In the genomic region with DNA sequence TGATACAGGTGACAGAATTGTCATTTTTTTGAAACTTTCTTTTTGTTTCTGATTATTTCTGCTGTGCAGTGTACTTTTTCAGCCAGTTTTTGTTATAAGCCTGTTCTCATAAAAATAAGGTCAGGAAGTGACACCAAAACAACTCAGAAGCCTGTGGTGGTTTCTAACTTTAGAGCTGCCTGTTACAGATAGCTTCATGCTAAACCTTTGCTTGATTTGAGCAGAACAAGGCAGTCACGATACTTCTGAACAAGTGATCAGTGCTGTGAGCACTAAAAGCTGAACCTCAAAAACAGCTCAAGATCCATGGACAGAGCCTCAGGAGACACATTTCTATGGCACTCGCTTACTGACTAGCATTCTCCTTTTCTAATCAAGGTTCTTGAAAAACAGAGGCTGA, we compare ENCODE assay signal across 13 cellular contexts.
DNase-seq lines count a peak whose midpoint lies in the region; ATAC-seq lines count a peak whose summit lies in the region.
"Had no signal": no experiment of that assay in that cellular context is flagged by ENCODE, and none has a peak within 500 bp of the region (broad histone marks: within the 10 kb centered on the region; RNA-seq: fewer than 3 reads in every experiment).

No MANE protein-coding gene starts in this region.

- H3K9me3 Mint-ChIP-seq in activated CD8-positive, alpha-beta memory T cell treated with anti-CD3 and anti-CD28 coated beads, Interleukin-2, amount 10 ng/mL, durations not matched to agents 7 days and 5 days (ENCODE audit: low read depth), result no peaks in the 10 kb centered on the region
- H3K9me3 Mint-ChIP-seq in activated T-cell treated with anti-CD3 and anti-CD28 coated beads, Interleukin-2, amount 50 U/mL, for 72 hours, result no peaks in the 10 kb centered on the region

- peak overlapping the region; percentile 11 for H3K27ac ChIP-seq in trophoblast cell (ENCODE audit: low read depth, low read length)
- H3K27ac ChIP-seq: breast epithelium, sigmoid colon had no signal

- H2BK12ac ChIP-seq in trophoblast cell (ENCODE audit: low read length), result peak overlapping the region; percentile 55

- H3K79me2 ChIP-seq in trophoblast cell (ENCODE audit: control insufficient read depth, insufficient read depth, low read length, poor library complexity), result peaks cover 5% of the 10 kb centered on the region

- H3K4me3 ChIP-seq in trophoblast cell (ENCODE audit: low read depth, low read length), result no peak overlapping the region
- H3K4me3 ChIP-seq: breast epithelium, sigmoid colon, transverse colon had no signal

- peak overlapping the region; percentile 47 for H2BK120ac ChIP-seq in trophoblast cell (ENCODE audit: insufficient read depth, low read length, poor library complexity)

- H3K79me1 ChIP-seq in trophoblast cell (ENCODE audit: low read length), result peaks cover 33% of the 10 kb centered on the region

- H3K14ac ChIP-seq in trophoblast cell (ENCODE audit: low read length), result peak overlapping the region; percentile 28

- H3K4ac ChIP-seq in trophoblast cell (ENCODE audit: low read depth, low read length), result peak overlapping the region; percentile 19

- peak overlapping the region; percentile 56 for H3K4me3 Mint-ChIP-seq in activated CD8-positive, alpha-beta memory T cell treated with anti-CD3 and anti-CD28 coated beads, Interleukin-2, amount 10 ng/mL, durations not matched to agents 7 days and 5 days
- H3K4me3 Mint-ChIP-seq in activated T-cell treated with anti-CD3 and anti-CD28 coated beads, Interleukin-2, amount 50 U/mL, for 72 hours, result peak overlapping the region; percentile 72 to 81

- H3K9me3 ChIP-seq in trophoblast cell (ENCODE audit: insufficient read depth, low read depth, low read length), result no peaks in the 10 kb centered on the region
- H3K9me3 ChIP-seq: breast epithelium, sigmoid colon, transverse colon had no signal

- no peak overlapping the region for H3K18ac ChIP-seq in trophoblast cell (ENCODE audit: low read length)

- peak overlapping the region; percentile 94 for H3K27ac Mint-ChIP-seq in activated CD8-positive, alpha-beta memory T cell treated with anti-CD3 and anti-CD28 coated beads, Interleukin-2, amount 10 ng/mL, durations not matched to agents 7 days and 5 days
- peak overlapping the region; percentile 95 for H3K27ac Mint-ChIP-seq in activated T-cell treated with anti-CD3 and anti-CD28 coated beads, Interleukin-2, amount 50 U/mL, for 72 hours

- H3K23ac ChIP-seq in trophoblast cell (ENCODE audit: low read length), result no peak overlapping the region

- DNase-seq in activated CD8-positive, alpha-beta memory T cell treated with anti-CD3 and anti-CD28 coated beads, Interleukin-2, amount 10 ng/mL, durations not matched to agents 7 days and 5 days, result peak; percentile 55
- DNase-seq in activated CD8-positive, alpha-beta memory T cell treated with anti-CD3 and anti-CD28 coated beads, Interleukin-2, amount 50 U/mL, for 48 hours, result no peak
- DNase-seq in activated T-cell treated with anti-CD3 and anti-CD28 coated beads, Interleukin-2, amount 50 U/mL, for 72 hours, result no peak
- no peak for DNase-seq in trophoblast cell
- no peak for DNase-seq in DMS153 (lab: John Stamatoyannopoulos, UW)
- DNase-seq: DMS79 treated with DMSO at 0.1 percent for 48 hours, NCI-H187 treated with DMSO at 0.1 percent for 48 hours, sigmoid colon, transverse colon had no signal

- H2AK5ac ChIP-seq in trophoblast cell (ENCODE audit: low read length), result peak overlapping the region; percentile 49

- no peak overlapping the region for H4K8ac ChIP-seq in trophoblast cell (ENCODE audit: low read depth, low read length)

- peaks cover 82% of the 10 kb centered on the region for H3K4me1 Mint-ChIP-seq in activated CD8-positive, alpha-beta memory T cell treated with anti-CD3 and anti-CD28 coated beads, Interleukin-2, amount 10 ng/mL, durations not matched to agents 7 days and 5 days
- H3K4me1 Mint-ChIP-seq in activated T-cell treated with anti-CD3 and anti-CD28 coated beads, Interleukin-2, amount 50 U/mL, for 72 hours (ENCODE audit: low read depth), result peaks cover 54% of the 10 kb centered on the region

- H3K36me3 ChIP-seq in trophoblast cell (ENCODE audit: control insufficient read depth in 1 of 2, insufficient read depth in 2 of 2, low read length in 2 of 2), result no peaks in the 10 kb centered on the region
- H3K36me3 ChIP-seq: breast epithelium, sigmoid colon, transverse colon had no signal

- no peak overlapping the region for H3K9ac ChIP-seq in trophoblast cell (ENCODE audit: low read length)

- no peak overlapping the region for H2BK5ac ChIP-seq in trophoblast cell (ENCODE audit: low read depth, low read length, poor library complexity)

- no peaks in the 10 kb centered on the region for H3K27me3 ChIP-seq in trophoblast cell (ENCODE audit: insufficient read depth, low read length)
- H3K27me3 ChIP-seq: breast epithelium, sigmoid colon, transverse colon had no signal

- no peaks in the 10 kb centered on the region for H3K27me3 Mint-ChIP-seq in activated CD8-positive, alpha-beta memory T cell treated with anti-CD3 and anti-CD28 coated beads, Interleukin-2, amount 10 ng/mL, durations not matched to agents 7 days and 5 days
- H3K27me3 Mint-ChIP-seq in activated T-cell treated with anti-CD3 and anti-CD28 coated beads, Interleukin-2, amount 50 U/mL, for 72 hours (ENCODE audit: low read depth), result no peaks in the 10 kb centered on the region

- no CpG with 5 or more reads among the region's 2 CpGs for WGBS in trophoblast cell (ENCODE audit: extremely low coverage, insufficient coverage, insufficient read length)

- no peak overlapping the region for H4K12ac ChIP-seq in trophoblast cell (ENCODE audit: low read depth, low read length)

- ATAC-seq in activated CD8-positive, alpha-beta memory T cell treated with anti-CD3 and anti-CD28 coated beads, Interleukin-2, amount 10 ng/mL, durations not matched to agents 7 days and 5 days, result peak; percentile 79
- ATAC-seq in HG02623 (IDR thresholded peaks at IDR 0.05; ENCODE audit: unreplicated experiment) (peak; percentile 68), GM18909 (IDR thresholded peaks at IDR 0.05; ENCODE audit: poor library complexity, unreplicated experiment) (no peak), GM18520 (IDR thresholded peaks at IDR 0.05; ENCODE audit: unreplicated experiment) (no peak)
- ATAC-seq in activated T-cell treated with anti-CD3 and anti-CD28 coated beads, Interleukin-2, amount 50 U/mL, for 72 hours (replicated peaks in 1 of 2), result peak; percentile 63 to 69

- no peak overlapping the region for H2AFZ ChIP-seq in trophoblast cell (ENCODE audit: insufficient read depth, low read length, poor library complexity)

- H4K91ac ChIP-seq in trophoblast cell (ENCODE audit: low read depth, low read length), result peak overlapping the region; percentile 32

- peaks cover 26 to 29% of the 10 kb centered on the region in 2 experiments for H3K4me1 ChIP-seq in trophoblast cell (ENCODE audit: control insufficient read depth in 1 of 2, insufficient read depth in 2 of 2, low read length in 2 of 2)
- H3K4me1 ChIP-seq: breast epithelium, sigmoid colon, transverse colon had no signal

- CTCF ChIA-PET in activated CD8-positive, alpha-beta memory T cell treated with anti-CD3 and anti-CD28 coated beads, Interleukin-2, amount 10 ng/mL, durations not matched to agents 7 days and 5 days (lab: Charles Lee), result interaction anchor here (0.7 to 2.2 kb wide), 9 partner anchors 8 to 82 kb away, joined by 3 to 10 read pairs (median 3); a partner anchor contains a TSS

- peaks cover 32% of the 10 kb centered on the region for H3K36me3 Mint-ChIP-seq in activated CD8-positive, alpha-beta memory T cell treated with anti-CD3 and anti-CD28 coated beads, Interleukin-2, amount 10 ng/mL, durations not matched to agents 7 days and 5 days
- peaks cover 0 to 1% of the 10 kb centered on the region in 2 donors for H3K36me3 Mint-ChIP-seq in activated T-cell treated with anti-CD3 and anti-CD28 coated beads, Interleukin-2, amount 50 U/mL, for 72 hours (ENCODE audit: insufficient read depth in 2 of 2)

- H3K4me2 ChIP-seq in trophoblast cell (ENCODE audit: low read length), result no peak overlapping the region

Comparison
In these comparisons a context has a peak if more than half of its experiments do, and no peak if none do; other contexts are left out.
1. ATAC-seq: peak in activated CD8-positive, alpha-beta memory T cell treated with anti-CD3 and anti-CD28 coated beads, Interleukin-2, amount 10 ng/mL, durations not matched to agents 7 days and 5 days (single experiment), HG02623 (single experiment) and activated T-cell treated with anti-CD3 and anti-CD28 coated beads, Interleukin-2, amount 50 U/mL, for 72 hours (2 of 2); none in GM18909 (single experiment) and GM18520 (single experiment).